1 cellular context compared by ENCODE assay signal in genomic region chr5:176744584-176744965, GRCh38.
TF ChIP-seq lines count a peak whose summit lies in the region.

No MANE protein-coding gene starts in this region.

TF ChIP-seq in SK-N-SH, 30 proteins besides CTCF, POLR2A, EP300 and RAD21 (continued from another document):
- TF ChIP-seq USF2 (IDR thresholded peaks at IDR 0.05; ENCODE audit: borderline replicate concordance, low read depth, low read length) = no peak
